13 cellular contexts compared by ENCODE assay signal in genomic region chr5:128749584-128749983, GRCh38.
"Had no signal": no experiment of that assay in that cellular context is flagged by ENCODE, and none has a peak within 500 bp of the region (broad histone marks: within the 10 kb centered on the region; RNA-seq: fewer than 3 reads in every experiment).

No MANE protein-coding gene starts in this region.

- H3K4me1 ChIP-seq: transverse colon had no signal

- ATAC-seq: naive thymus-derived CD4-positive, alpha-beta T cell; T-cell had no signal

- DNase-seq: activated CD4-positive, alpha-beta T cell treated with anti-CD3 and anti-CD28 coated beads, Interleukin-2, amount 10 ng/mL, durations not matched to agents 24 days and 14 days; activated CD8-positive, alpha-beta memory T cell treated with anti-CD3 and anti-CD28 coated beads for 24 hours; activated naive CD4-positive, alpha-beta T cell treated with anti-CD3 and anti-CD28 coated beads for 36 hours; caudate nucleus; cortex of kidney; effector CD8-positive, alpha-beta T cell; naive thymus-derived CD4-positive, alpha-beta T cell; stomach; T-cell; transverse colon had no signal

- H3K9me3 ChIP-seq: stomach, transverse colon had no signal

- H3K27me3 ChIP-seq: stomach, transverse colon had no signal

- H3K4me3 ChIP-seq: lung, SK-N-MC, skin epidermis, stomach, transverse colon had no signal

- H3K36me3 ChIP-seq: stomach, transverse colon had no signal

- H3K27ac ChIP-seq: SK-N-MC, skin epidermis, stomach, transverse colon had no signal
